ENCODE assay signal across 8 cellular contexts in the genomic region with DNA sequence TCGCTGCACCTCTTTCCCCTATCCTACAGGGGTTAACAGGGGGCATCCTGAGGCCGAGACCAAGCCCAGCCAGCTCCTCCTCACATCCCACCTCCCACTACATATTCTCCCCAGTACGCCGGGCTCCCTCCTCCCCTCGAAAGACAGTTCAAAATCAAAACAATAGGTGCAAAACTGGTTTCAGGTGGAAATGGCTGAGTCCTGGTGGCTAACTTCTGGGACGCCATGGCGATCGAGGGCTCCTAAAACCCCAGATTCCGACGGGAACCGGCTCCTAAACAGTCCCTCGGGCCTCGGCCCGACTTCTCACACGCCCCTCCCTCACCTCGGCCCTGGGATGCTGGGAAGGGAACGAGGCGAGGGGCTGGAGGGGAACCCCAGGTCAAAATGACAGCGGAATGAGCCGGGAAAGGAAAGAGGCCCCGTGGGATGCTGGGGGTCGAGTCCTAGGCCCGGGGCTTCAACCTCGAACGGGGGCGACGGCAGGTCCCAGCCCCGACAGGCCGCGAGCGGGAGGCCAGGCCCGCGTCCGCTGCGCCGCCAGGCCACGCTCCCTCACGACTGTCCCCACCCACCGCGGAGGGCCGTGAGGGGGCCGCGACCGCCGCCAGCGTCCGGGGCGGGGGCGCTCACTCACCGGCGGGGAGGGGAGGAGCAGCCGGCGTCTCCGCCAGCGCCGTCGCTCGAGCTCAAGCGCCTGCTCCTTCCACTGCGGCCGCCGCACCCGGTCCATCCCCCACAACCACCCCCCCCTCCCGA. TPM values are rescaled to one million over a fixed set of nuclear protein-coding genes. Genes with fewer than 3 reads are reported as not detected.
DNase-seq lines count a peak whose midpoint lies in the region; ATAC-seq and TF ChIP-seq lines count a peak whose summit lies in the region.

No MANE protein-coding gene starts in this region.

- TF ChIP-seq POLR2A in GM19193 (IDR thresholded peaks at IDR 0.05; ENCODE audit: extremely low read depth, insufficient read depth, insufficient read length), result peak; percentile 56
- TF ChIP-seq POLR2A in prostate gland (IDR thresholded peaks at IDR 0.05), result peak; percentile 62

- H3K4me3 Mint-ChIP-seq in activated naive CD8-positive, alpha-beta T cell, result peak overlapping the region; percentile 87

- H3K27me3 ChIP-seq in heart right ventricle, result no peaks in the 10 kb centered on the region
- H3K27me3 ChIP-seq in prostate gland (replicated peaks; ENCODE audit: insufficient read depth), result no peaks in the 10 kb centered on the region
- no peaks in the 10 kb centered on the region for H3K27me3 ChIP-seq in aorta (ENCODE audit: control insufficient read depth in 1 of 2, insufficient read depth in 2 of 2, low read length in 1 of 2)

- H3K9me3 ChIP-seq in heart right ventricle (no peaks in the 10 kb centered on the region), prostate gland (no peaks in the 10 kb centered on the region), aorta (ENCODE audit: control insufficient read depth, low read length) (no peaks in the 10 kb centered on the region)

- H3K36me3 ChIP-seq in heart right ventricle (no peaks in the 10 kb centered on the region), prostate gland (no peaks in the 10 kb centered on the region), aorta (ENCODE audit: control insufficient read depth in 1 of 2, insufficient read depth in 2 of 2, low read length in 1 of 2) (no peaks in the 10 kb centered on the region)

- TF ChIP-seq CTCF in RWPE1 (conservative IDR thresholded peaks at IDR 0.05; ENCODE audit: low read depth) (no peak), heart right ventricle (IDR thresholded peaks at IDR 0.05) (peak in 1 of 9 donors; percentile 11), prostate gland (IDR thresholded peaks at IDR 0.05) (no peak)

- H3K27ac ChIP-seq in RWPE1, result peak overlapping the region; percentile 91
- H3K27ac ChIP-seq in heart right ventricle, result peak overlapping the region; percentile 74 to 98 (median 96)
- peak overlapping the region; percentile 95 to 99 for H3K27ac ChIP-seq in prostate gland
- peak overlapping the region in 1 of 2 donors; percentile 83 for H3K27ac ChIP-seq in aorta (ENCODE audit: low read depth in 1 of 2, low read length in 2 of 2)

- ATAC-seq in HG03342 (IDR thresholded peaks at IDR 0.05; ENCODE audit: unreplicated experiment) (peak; percentile 62), heart right ventricle (peak; percentile 82 to 91 (median 88)), aorta (ENCODE audit: low FRiP score) (peak; percentile 83)

- intact Hi-C loops in heart right ventricle (cut with DNase I) (no loop called here), prostate gland (cut with DNase I) (no loop called here), aorta (cut with DNase I) (no loop called here)

- 0% methylated on average over 37 to 63 of the region's 64 CpGs for WGBS in heart right ventricle, 2 donors
- WGBS in prostate gland, result under 1% methylated on average over 56 of the region's 64 CpGs
- 1% methylated on average over 42 to 64 of the region's 64 CpGs for WGBS in aorta, 2 donors

- no peaks in the 10 kb centered on the region for H3K27me3 Mint-ChIP-seq in activated naive CD8-positive, alpha-beta T cell

- peak overlapping the region; percentile 74 for H3K27ac Mint-ChIP-seq in activated naive CD8-positive, alpha-beta T cell

- peak overlapping the region; percentile 68 to 95 (median 88) for H3K4me3 ChIP-seq in heart right ventricle
- H3K4me3 ChIP-seq in prostate gland, result peak overlapping the region; percentile 91 to 93
- H3K4me3 ChIP-seq in aorta (ENCODE audit: low read length in 2 of 2), result peak overlapping the region; percentile 93 to 95

- CTCF ChIA-PET in RWPE1 (lab: Yijun Ruan, JAX), result interaction anchor here (0.6 kb wide), 2 partner anchors 98 to 421 kb away, joined by 3 to 7 read pairs; no protein-coding TSS in a partner anchor

- peaks cover 6% of the 10 kb centered on the region for H3K36me3 Mint-ChIP-seq in activated naive CD8-positive, alpha-beta T cell

- H3K9me3 Mint-ChIP-seq in activated naive CD8-positive, alpha-beta T cell (ENCODE audit: low read depth), result no peaks in the 10 kb centered on the region

- H3K4me1 Mint-ChIP-seq in activated naive CD8-positive, alpha-beta T cell (ENCODE audit: low read depth), result peaks cover 45% of the 10 kb centered on the region

- DNase-seq in CMK (ENCODE audit: low read depth) (peak; percentile 36), RWPE1 (ENCODE audit: low spot score) (peak; percentile 22), heart right ventricle (peak; percentile 65 to 80), prostate gland (ENCODE audit: low spot score) (peak; percentile 12), aorta (peak; percentile 79 to 91)

- peaks cover 0 to 56% (median 44%) of the 10 kb centered on the region in 9 donors for H3K4me1 ChIP-seq in heart right ventricle
- H3K4me1 ChIP-seq in prostate gland (replicated peaks), result no peaks in the 10 kb centered on the region
- H3K4me1 ChIP-seq in aorta (ENCODE audit: control insufficient read depth in 1 of 2, insufficient read depth in 2 of 2, low read length in 2 of 2), result no peaks in the 10 kb centered on the region

- POLR2A ChIA-PET in RWPE1 (lab: Yijun Ruan, JAX; ENCODE audit: low non-redundant PET), result no interaction called here

RNA-seq across cellular contexts. Expression of a gene that starts 0.5 kb away (rescaled TPM):
- total RNA-seq in heart right ventricle (10 to 100 TPM; 23.5 to 36.0 (median 28.1) TPM), prostate gland (10 to 100 TPM; 27.6 to 43.9 TPM), aorta (10 to 100 TPM; 37.3 to 44.2 TPM)
- polyA plus RNA-seq in heart right ventricle (10 to 100 TPM in 1 of 2 donors, 1 to 10 TPM in 1; 5.3 to 13.2 TPM), aorta (10 to 100 TPM in 1 of 2 donors, 1 to 10 TPM in 1; 4.6 to 10.8 TPM)

Comparison
In these comparisons a context has a peak if more than half of its experiments do, and no peak if none do; other contexts are left out.
1. DNase-seq: peak in every context shown above with its lines; median percentile 85 in aorta; 72 in heart right ventricle; 36 in CMK; 22 in RWPE1; 12 in prostate gland.